8 cellular contexts compared by ENCODE assay signal in genomic region chr17:38870259-38871165, GRCh38. TPM values are rescaled to one million over a fixed set of nuclear protein-coding genes. Genes with fewer than 3 reads are reported as not detected.
DNase-seq lines count a peak whose midpoint lies in the region; ATAC-seq and TF ChIP-seq lines count a peak whose summit lies in the region.

No MANE protein-coding gene starts in this region.

- TF ChIP-seq CTCF in body of pancreas (IDR thresholded peaks at IDR 0.05) (no peak), spleen (IDR thresholded peaks at IDR 0.05 in 8 of 11, conservative IDR thresholded peaks at IDR 0.05 in 3 of 11) (no peak)

- peak overlapping the region; percentile 96 for H3K9ac ChIP-seq in iPS-20b (ENCODE audit: low read depth, low read length)

- H3K27ac ChIP-seq in KOPT-K1 (ENCODE audit: low read depth, low read length, poor library complexity, severe bottlenecking) (peak overlapping the region; percentile 97), body of pancreas (peak overlapping the region; percentile 91 to 96 (median 94)), iPS-20b (ENCODE audit: low read length) (peak overlapping the region; percentile 65), spleen (peak overlapping the region; percentile 87 to 99 (median 97))

- H3K36me3 ChIP-seq in KOPT-K1 (ENCODE audit: insufficient read depth, low read length) (peaks cover 15% of the 10 kb centered on the region; the same call in 1 of the 2 replicates), body of pancreas (replicated peaks in 1 of 2; ENCODE audit: insufficient read depth in 1 of 2, low read depth in 2 of 2) (no peaks in the 10 kb centered on the region), iPS-20b (ENCODE audit: insufficient read depth, low read depth, low read length) (no peaks in the 10 kb centered on the region; the same call in 1 of the 2 replicates), spleen (peaks cover 0 to 38% (median 3%) of the 10 kb centered on the region in 6 donors)

- 1% methylated on average over 23 to 53 of the region's 56 CpGs for WGBS in body of pancreas, 2 donors
- 0 to 1% (median 1%) methylated on average over 30 to 52 of the region's 56 CpGs for WGBS in spleen, 5 donors

- DNase-seq in DMS153 treated with DMSO at 0.1 percent for 48 hours (lab: John Stamatoyannopoulos, UW; ENCODE audit: unreplicated experiment), result peak; percentile 5
- no peak for DNase-seq in DMS153 (lab: John Stamatoyannopoulos, UW)
- peak; percentile 71 for DNase-seq in UCSD-AML1 (lab: John Stamatoyannopoulos, UW; ENCODE audit: unreplicated experiment)
- peak; percentile 65 to 80 (median 76) for DNase-seq in body of pancreas
- DNase-seq in spleen, result peak; percentile 95
- DNase-seq in SHP77 treated with DMSO at 0.1 percent for 48 hours (lab: John Stamatoyannopoulos, UW), result no peak

- intact Hi-C loops in body of pancreas (cut with DNase I) (no loop called here), spleen (cut with DNase I; ENCODE audit: low total_unique reads) (no loop called here)

- H3K27me3 ChIP-seq in body of pancreas (no peaks in the 10 kb centered on the region), iPS-20b (ENCODE audit: insufficient read depth, low read length) (peaks cover 9% of the 10 kb centered on the region; the same call in 1 of the 2 replicates), spleen (replicated peaks in 1 of 7) (no peaks in the 10 kb centered on the region)

- H3K4me3 ChIP-seq in body of pancreas (peak overlapping the region; percentile 67 to 75), iPS-20b (ENCODE audit: low read length) (peak overlapping the region; percentile 77), spleen (peak overlapping the region; percentile 50 to 100 (median 94))

- H3K9me3 ChIP-seq in KOPT-K1 (ENCODE audit: insufficient read depth, low read length, poor library complexity, severe bottlenecking) (no peaks in the 10 kb centered on the region), body of pancreas (no peaks in the 10 kb centered on the region), iPS-20b (ENCODE audit: insufficient read depth, low read depth, low read length) (no peaks in the 10 kb centered on the region), spleen (no peaks in the 10 kb centered on the region)

- peak; percentile 21 for ATAC-seq in body of pancreas

- peaks cover 58% of the 10 kb centered on the region for H3K4me1 ChIP-seq in body of pancreas
- peaks cover 19% of the 10 kb centered on the region; the same call in 1 of the 2 replicates for H3K4me1 ChIP-seq in iPS-20b (ENCODE audit: insufficient read depth, low read length)
- peaks cover 46 to 77% (median 63%) of the 10 kb centered on the region in 6 donors for H3K4me1 ChIP-seq in spleen

- TF ChIP-seq POLR2A in body of pancreas (IDR thresholded peaks at IDR 0.05) (no peak), spleen (IDR thresholded peaks at IDR 0.05) (no peak)

RNA-seq across cellular contexts. Expression of gene LASP1, which starts 0.7 kb away (rescaled TPM):
- 10 to 100 TPM; 70.3 to 76.1 TPM for total RNA-seq in body of pancreas
- 100 to 1,000 TPM; 117 to 196 (median 154) TPM for total RNA-seq in spleen
- 10 to 100 TPM; 38.8 to 84.3 (median 45.6) TPM for polyA plus RNA-seq in spleen

RNA-seq across cellular contexts. Expression of gene RPL23, which starts 17.0 kb away (rescaled TPM):
- total RNA-seq in body of pancreas (100 to 1,000 TPM; 693 to 755 TPM), spleen (1,000 to 10,000 TPM; 1,006 to 1,826 (median 1,444) TPM)
- polyA plus RNA-seq in spleen, result 1,000 to 10,000 TPM; 5,045 to 6,883 (median 6,622) TPM

RNA-seq across cellular contexts. Expression of gene CWC25, which starts 45.4 kb away (rescaled TPM):
- total RNA-seq in body of pancreas (10 to 100 TPM; 15.0 to 39.2 TPM), spleen (10 to 100 TPM; 23.6 to 32.8 (median 28.3) TPM)
- polyA plus RNA-seq in spleen, result 10 to 100 TPM; 14.7 to 26.7 (median 25.1) TPM

Comparison
In these comparisons a context has a peak if more than half of its experiments do, and no peak if none do; other contexts are left out.
1. DNase-seq: peak in DMS153 treated with DMSO at 0.1 percent for 48 hours (single experiment), UCSD-AML1 (single experiment), body of pancreas (4 of 4) and spleen (single experiment); none in DMS153 (single experiment) and SHP77 treated with DMSO at 0.1 percent for 48 hours (single experiment).
2. Peak in every context shown above with its lines, with median percentiles within 50 percentile points of each other: H3K27ac ChIP-seq and H3K4me3 ChIP-seq.